Comparison of ENCODE assay signal across 30 cellular contexts in genomic region chr12:30902606-30903005, GRCh38.
"Had no signal": no experiment of that assay in that cellular context is flagged by ENCODE, and none has a peak within 500 bp of the region (broad histone marks: within the 10 kb centered on the region; RNA-seq: fewer than 3 reads in every experiment).

No MANE protein-coding gene starts in this region.

- H3K4me1 ChIP-seq: ascending aorta had no signal

- H3K27me3 ChIP-seq: ascending aorta, cardiac muscle cell had no signal

- H3K9me3 ChIP-seq: ascending aorta had no signal

- DNase-seq: activated B cell treated with CpG ODN at 0.5 μM for 24 hours; activated CD4-positive, alpha-beta memory T cell treated with anti-CD3 and anti-CD28 coated beads for 36 hours; activated CD4-positive, alpha-beta T cell treated with anti-CD3 and anti-CD28 coated beads for 4 hours; activated CD4-positive, alpha-beta T cell treated with anti-CD3 and anti-CD28 coated beads, Interleukin-2, amount 10 ng/mL, durations not matched to agents 24 days and 14 days; activated CD4-positive, alpha-beta T cell treated with anti-CD3 and anti-CD28 coated beads, Interleukin-2, amount 50 U/mL, for 1 hour; activated CD4-positive, alpha-beta T cell treated with anti-CD3 and anti-CD28 coated beads, Interleukin-2, amount 50 U/mL, for 4 hours; activated CD4-positive, CD25-positive, alpha-beta regulatory T cell treated with anti-CD3 and anti-CD28 coated beads, Interleukin-2, amount 50 U/mL, for 72 hours; activated CD8-positive, alpha-beta memory T cell treated with anti-CD3 and anti-CD28 coated beads, Interleukin-2, amount 50 U/mL, for 4 hours; activated CD8-positive, alpha-beta T cell treated with anti-CD3 and anti-CD28 coated beads for 36 hours; activated effector memory CD4-positive, alpha-beta T cell treated with anti-CD3 and anti-CD28 coated beads, Interleukin-2, amount 50 U/mL, for 16 hours; activated gamma-delta T cell treated with Interleukin-2 at 50 U/mL for 16 hours; activated naive CD4-positive, alpha-beta T cell; activated naive CD4-positive, alpha-beta T cell treated with anti-CD3 and anti-CD28 coated beads for 36 hours; activated naive CD4-positive, alpha-beta T cell treated with anti-CD3 and anti-CD28 coated beads, Interleukin-2, amount 50 U/mL, for 16 hours; activated naive CD8-positive, alpha-beta T cell treated with anti-CD3 and anti-CD28 coated beads for 36 hours; activated T-cell treated with anti-CD3 and anti-CD28 coated beads for 4 hours; activated T-cell treated with anti-CD3 and anti-CD28 coated beads, Interleukin-2, amount 50 U/mL, for 1 hour; activated T-cell treated with anti-CD3 and anti-CD28 coated beads, Interleukin-2, amount 50 U/mL, for 4 hours; activated T-cell treated with anti-CD3 and anti-CD28 coated beads, Interleukin-2, amount 50 U/mL, for 72 hours; amygdala; anterior cingulate cortex; caudate nucleus; cerebellar nuclear complex; T-helper 1 cell; T-helper 2 cell; T-helper 9 cell had no signal

- FAIRE-seq: bronchial epithelial cell, TTC549 had no signal

- H3K4me3 ChIP-seq: ascending aorta, cardiac muscle cell had no signal

- H3K36me3 ChIP-seq: ascending aorta, cardiac muscle cell had no signal
